8 cellular contexts compared by ENCODE assay signal in genomic region chr2:48346124-48346536, GRCh38. TPM values are rescaled to one million over a fixed set of nuclear protein-coding genes. Genes with fewer than 3 reads are reported as not detected.
DNase-seq lines count a peak whose midpoint lies in the region; ATAC-seq, FAIRE-seq and TF ChIP-seq lines count a peak whose summit lies in the region.

No MANE protein-coding gene starts in this region.

- H3K4me3 Mint-ChIP-seq in activated naive CD4-positive, alpha-beta T cell treated with anti-CD3 and anti-CD28 coated beads, Interleukin-2, amount 10 ng/mL, durations not matched to agents 7 days and 5 days: no peak overlapping the region

- FAIRE-seq in RCC 7860 (lab: Jason Lieb, UNC): peak; percentile 88

- no peaks in the 10 kb centered on the region for H3K36me3 ChIP-seq in BE2C

- DNase-seq in BE2C (peak; percentile 6), RCC 7860 (ENCODE audit: low spot score) (peak; percentile 54), fibroblast of the conjunctiva (ENCODE audit: low read depth) (peak; percentile 88), nucleus accumbens (lab: John Stamatoyannopoulos, UW) (peak in 31 of 56 donors; percentile 2 to 66 (median 19)), GM19240 (ENCODE audit: insufficient read length, low spot score) (no peak)
- DNase-seq in activated naive CD4-positive, alpha-beta T cell treated with anti-CD3 and anti-CD28 coated beads, Interleukin-2, amount 10 ng/mL, durations not matched to agents 7 days and 5 days: no peak

- no peak for TF ChIP-seq CTCF in BE2C (IDR thresholded peaks at IDR 0.05; ENCODE audit: low read depth, low read length)

- peaks cover 34% of the 10 kb centered on the region for H3K4me1 Mint-ChIP-seq in activated naive CD4-positive, alpha-beta T cell treated with anti-CD3 and anti-CD28 coated beads, Interleukin-2, amount 10 ng/mL, durations not matched to agents 7 days and 5 days

- H3K36me3 Mint-ChIP-seq in activated naive CD4-positive, alpha-beta T cell treated with anti-CD3 and anti-CD28 coated beads, Interleukin-2, amount 10 ng/mL, durations not matched to agents 7 days and 5 days: peaks cover 45% of the 10 kb centered on the region

- no peaks in the 10 kb centered on the region for H3K27me3 ChIP-seq in BE2C

- H3K4me1 ChIP-seq in BE2C: no peaks in the 10 kb centered on the region

- ATAC-seq in HG03520 (IDR thresholded peaks at IDR 0.05; ENCODE audit: unreplicated experiment) (no peak), GM21447 (IDR thresholded peaks at IDR 0.05; ENCODE audit: unreplicated experiment) (no peak)

- H3K27me3 Mint-ChIP-seq in activated naive CD4-positive, alpha-beta T cell treated with anti-CD3 and anti-CD28 coated beads, Interleukin-2, amount 10 ng/mL, durations not matched to agents 7 days and 5 days: no peaks in the 10 kb centered on the region

- CTCF ChIA-PET in activated naive CD4-positive, alpha-beta T cell treated with anti-CD3 and anti-CD28 coated beads, Interleukin-2, amount 10 ng/mL, durations not matched to agents 7 days and 5 days (lab: Charles Lee): no interaction called here

- no peak overlapping the region for H3K4me3 ChIP-seq in BE2C (ENCODE audit: low read depth, low read length)

- no peaks in the 10 kb centered on the region for H3K9me3 ChIP-seq in BE2C

- H3K27ac Mint-ChIP-seq in activated naive CD4-positive, alpha-beta T cell treated with anti-CD3 and anti-CD28 coated beads, Interleukin-2, amount 10 ng/mL, durations not matched to agents 7 days and 5 days: no peak overlapping the region

- H3K9me3 Mint-ChIP-seq in activated naive CD4-positive, alpha-beta T cell treated with anti-CD3 and anti-CD28 coated beads, Interleukin-2, amount 10 ng/mL, durations not matched to agents 7 days and 5 days: peaks cover 22% of the 10 kb centered on the region

RNA-seq across cellular contexts. Expression of gene FOXN2, which starts 31.6 kb away (rescaled TPM):
- 6.3 TPM for polyA plus RNA-seq in BE2C (2012; ENCODE audit: insufficient read depth, insufficient read length, low read depth)

Comparison
In these comparisons a context has a peak if more than half of its experiments do, and no peak if none do; other contexts are left out.
1. DNase-seq: peak in BE2C (single experiment), RCC 7860 (single experiment), fibroblast of the conjunctiva (single experiment) and nucleus accumbens (31 of 56); none in activated naive CD4-positive, alpha-beta T cell treated with anti-CD3 and anti-CD28 coated beads, Interleukin-2, amount 10 ng/mL, durations not matched to agents 7 days and 5 days (single experiment) and GM19240 (single experiment).